1 cellular context compared by ENCODE assay signal in genomic region chr2:218289639-218290315, GRCh38.
TF ChIP-seq lines count a peak whose summit lies in the region.

No MANE protein-coding gene starts in this region.

TF ChIP-seq in A549, 52 proteins besides CTCF, POLR2A, EP300 and RAD21 (continued from another document):
- TF ChIP-seq ELK1 (IDR thresholded peaks at IDR 0.05; ENCODE audit: low read depth, low read length) (no peak), ESRRA (IDR thresholded peaks at IDR 0.05; ENCODE audit: borderline replicate concordance, low read length) (no peak)
